In the genomic region with DNA sequence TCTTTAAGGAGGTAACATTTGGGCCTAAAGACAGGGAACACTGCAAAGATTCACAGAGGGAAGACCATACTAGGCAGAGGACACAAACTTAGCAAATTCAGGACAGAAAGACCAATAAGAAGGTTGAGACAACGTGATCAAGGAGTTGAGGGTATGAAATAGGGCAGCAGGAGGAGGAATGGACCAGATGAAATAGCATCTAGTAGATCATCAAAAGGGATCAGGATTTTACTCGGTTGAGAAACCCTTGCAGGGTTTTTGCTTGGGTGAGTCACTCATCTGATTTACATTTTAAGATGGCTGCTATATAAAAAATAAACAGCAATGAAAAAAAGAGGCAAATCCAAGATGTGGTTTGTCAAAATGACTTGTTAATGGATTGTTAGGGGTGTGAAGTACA, we compare ENCODE assay signal across 9 cellular contexts. TPM values are rescaled to one million over a fixed set of nuclear protein-coding genes. Genes with fewer than 3 reads are reported as not detected.
A peak's percentile ranks its signal among the peaks of the same experiment; 100 is the strongest.
DNase-seq lines count a peak whose midpoint lies in the region; ATAC-seq and TF ChIP-seq lines count a peak whose summit lies in the region.
"Had no signal": no experiment of that assay in that cellular context is flagged by ENCODE, and none has a peak within 500 bp of the region (broad histone marks: within the 10 kb centered on the region; RNA-seq: fewer than 3 reads in every experiment).

No MANE protein-coding gene starts in this region.

- no peaks in the 10 kb centered on the region for H3K27me3 ChIP-seq in heart left ventricle
- H3K27me3 ChIP-seq: brain microvascular endothelial cell had no signal

- intact Hi-C loops in activated CD4-positive, alpha-beta memory T cell treated with anti-CD3 and anti-CD28 coated beads for 36 hours (cut with micrococcal nuclease) = loop anchor here (5.0 to 10.0 kb wide), 2 partner anchors 403 to 1230 kb away; partner anchors contain the start of gene HBS1L
- intact Hi-C loops in heart left ventricle (cut with DNase I) = loop anchor here in 6 of 10 donors (5.0 to 10.0 kb wide), 2 partner anchors 33 to 790 kb away; partner anchors contain the start of genes MTFR2 (in 6 of the 6) and AHI1 (in 1 of the 6)

- TF ChIP-seq POLR2A in heart left ventricle (IDR thresholded peaks at IDR 0.05) = no peak

- H3K4me3 ChIP-seq in GM08714 (ENCODE audit: low read length) (0 out of 2 replicates have a peak overlapping the region, but pooled peaks have one; percentile 29), heart left ventricle (peak overlapping the region in 1 of 12 donors; percentile 5)

- no peaks in the 10 kb centered on the region for H3K9me3 Mint-ChIP-seq in activated CD4-positive, alpha-beta memory T cell treated with anti-CD3 and anti-CD28 coated beads for 36 hours

- peaks cover 0 to 24% (median 18%) of the 10 kb centered on the region in 9 donors for H3K36me3 ChIP-seq in heart left ventricle

- H3K27ac Mint-ChIP-seq in activated CD4-positive, alpha-beta memory T cell treated with anti-CD3 and anti-CD28 coated beads for 36 hours = peak overlapping the region; percentile 61

- peaks cover 75% of the 10 kb centered on the region for H3K4me1 Mint-ChIP-seq in activated CD4-positive, alpha-beta memory T cell treated with anti-CD3 and anti-CD28 coated beads for 36 hours (ENCODE audit: low read depth)

- ATAC-seq in heart left ventricle = no peak

- DNase-seq in A172 (ENCODE audit: low spot score) (peak; percentile 5), hepatic stellate cell (ENCODE audit: low spot score) (peak; percentile 29), LoVo (ENCODE audit: low spot score) (no peak), heart left ventricle (no peak), NCI-H187 treated with DMSO at 0.1 percent for 48 hours (lab: John Stamatoyannopoulos, UW) (no peak), NCI-H526 (lab: John Stamatoyannopoulos, UW) (no peak)
- no peak for DNase-seq in activated CD4-positive, alpha-beta memory T cell treated with anti-CD3 and anti-CD28 coated beads for 36 hours
- DNase-seq: brain microvascular endothelial cell had no signal

- POLR2A ChIA-PET in activated CD4-positive, alpha-beta memory T cell treated with anti-CD3 and anti-CD28 coated beads for 36 hours (lab: Charles Lee) = no interaction called here

- 11 to 30% (median 20%) methylated on average over 2 of the region's 2 CpGs for WGBS in heart left ventricle, 4 donors

- H3K9me3 ChIP-seq in heart left ventricle = no peaks in the 10 kb centered on the region

- TF ChIP-seq CTCF in heart left ventricle (IDR thresholded peaks at IDR 0.05) = no peak

- CTCF ChIA-PET in activated CD4-positive, alpha-beta memory T cell treated with anti-CD3 and anti-CD28 coated beads for 36 hours (lab: Charles Lee) = interaction anchor here (1.1 kb wide), 1 partner anchor 32 kb away, joined by 3 read pairs; no protein-coding TSS in a partner anchor

- peaks cover 6 to 88% (median 82%) of the 10 kb centered on the region in 12 donors for H3K4me1 ChIP-seq in heart left ventricle

- H3K27ac ChIP-seq in heart left ventricle = peak overlapping the region in 1 of 12 donors; percentile 1
- H3K27ac ChIP-seq: brain microvascular endothelial cell had no signal

- H3K36me3 Mint-ChIP-seq in activated CD4-positive, alpha-beta memory T cell treated with anti-CD3 and anti-CD28 coated beads for 36 hours = peaks cover 43% of the 10 kb centered on the region

- H3K4me3 Mint-ChIP-seq in activated CD4-positive, alpha-beta memory T cell treated with anti-CD3 and anti-CD28 coated beads for 36 hours = peak overlapping the region; percentile 45

- no peaks in the 10 kb centered on the region for H3K27me3 Mint-ChIP-seq in activated CD4-positive, alpha-beta memory T cell treated with anti-CD3 and anti-CD28 coated beads for 36 hours

RNA-seq across cellular contexts. Expression of gene BCLAF1, which starts 4.7 kb away (rescaled TPM):
- 111 and 145 TPM in 2 replicates for total RNA-seq in A172 (2014; rRNA removed; shearing (Covaris generic))
- 100 to 1,000 TPM; 103 to 107 TPM for total RNA-seq in activated CD4-positive, alpha-beta memory T cell treated with anti-CD3 and anti-CD28 coated beads for 36 hours
- total RNA-seq in heart left ventricle = 100 to 1,000 TPM in 2 of 9 donors, 10 to 100 TPM in 7; 56.1 to 109 (median 96.0) TPM
- 10 to 100 TPM; 11.7 to 25.2 TPM for polyA plus RNA-seq in heart left ventricle

RNA-seq across cellular contexts. Expression of gene MTFR2, which starts 34.8 kb away (rescaled TPM):
- 10.3 and 11.5 TPM in 2 replicates for total RNA-seq in A172 (2014; rRNA removed; shearing (Covaris generic))
- total RNA-seq in activated CD4-positive, alpha-beta memory T cell treated with anti-CD3 and anti-CD28 coated beads for 36 hours = 10 to 100 TPM; 24.2 to 25.2 TPM
- total RNA-seq in heart left ventricle = 1 to 10 TPM in 1 of 9 donors, under 1 TPM in 3, not detected in 5; 0.15 to 1.0 (median 0.34) TPM
- under 1 TPM in 1 of 2 donors, not detected in 1; 0.21 TPM for polyA plus RNA-seq in heart left ventricle

Comparison
In these comparisons a context has a peak if more than half of its experiments do, and no peak if none do; other contexts are left out.
1. DNase-seq: peak in A172 (single experiment) and hepatic stellate cell (single experiment); none in activated CD4-positive, alpha-beta memory T cell treated with anti-CD3 and anti-CD28 coated beads for 36 hours (single experiment), LoVo (single experiment), heart left ventricle (0 of 5), NCI-H187 treated with DMSO at 0.1 percent for 48 hours (single experiment) and NCI-H526 (0 of 2).